In the genomic region with DNA sequence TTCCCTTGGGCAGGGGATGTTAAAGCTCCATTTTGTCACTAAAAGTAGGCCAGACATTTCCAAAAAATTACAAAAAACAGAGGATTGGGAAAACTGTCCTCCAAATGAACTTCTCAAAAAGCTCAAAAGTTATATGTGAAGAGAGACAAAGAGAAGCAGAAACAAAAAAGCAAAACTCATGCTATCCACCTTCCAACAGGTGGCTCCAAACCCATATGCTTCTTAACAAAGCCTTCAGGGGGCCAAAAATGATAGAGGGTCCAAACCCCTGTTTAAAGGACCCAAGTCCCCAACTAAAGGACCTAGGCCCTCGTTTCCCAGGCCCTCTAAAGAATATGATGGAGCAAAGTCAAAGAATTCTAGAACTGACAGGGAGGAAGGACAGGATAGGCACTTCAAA, we compare ENCODE assay signal across 1 cellular context.
TF ChIP-seq lines count a peak whose summit lies in the region.

No MANE protein-coding gene starts in this region.

TF ChIP-seq in GM23338, 12 proteins besides CTCF, POLR2A, EP300 and RAD21:
- TF ChIP-seq, protein P1, sequence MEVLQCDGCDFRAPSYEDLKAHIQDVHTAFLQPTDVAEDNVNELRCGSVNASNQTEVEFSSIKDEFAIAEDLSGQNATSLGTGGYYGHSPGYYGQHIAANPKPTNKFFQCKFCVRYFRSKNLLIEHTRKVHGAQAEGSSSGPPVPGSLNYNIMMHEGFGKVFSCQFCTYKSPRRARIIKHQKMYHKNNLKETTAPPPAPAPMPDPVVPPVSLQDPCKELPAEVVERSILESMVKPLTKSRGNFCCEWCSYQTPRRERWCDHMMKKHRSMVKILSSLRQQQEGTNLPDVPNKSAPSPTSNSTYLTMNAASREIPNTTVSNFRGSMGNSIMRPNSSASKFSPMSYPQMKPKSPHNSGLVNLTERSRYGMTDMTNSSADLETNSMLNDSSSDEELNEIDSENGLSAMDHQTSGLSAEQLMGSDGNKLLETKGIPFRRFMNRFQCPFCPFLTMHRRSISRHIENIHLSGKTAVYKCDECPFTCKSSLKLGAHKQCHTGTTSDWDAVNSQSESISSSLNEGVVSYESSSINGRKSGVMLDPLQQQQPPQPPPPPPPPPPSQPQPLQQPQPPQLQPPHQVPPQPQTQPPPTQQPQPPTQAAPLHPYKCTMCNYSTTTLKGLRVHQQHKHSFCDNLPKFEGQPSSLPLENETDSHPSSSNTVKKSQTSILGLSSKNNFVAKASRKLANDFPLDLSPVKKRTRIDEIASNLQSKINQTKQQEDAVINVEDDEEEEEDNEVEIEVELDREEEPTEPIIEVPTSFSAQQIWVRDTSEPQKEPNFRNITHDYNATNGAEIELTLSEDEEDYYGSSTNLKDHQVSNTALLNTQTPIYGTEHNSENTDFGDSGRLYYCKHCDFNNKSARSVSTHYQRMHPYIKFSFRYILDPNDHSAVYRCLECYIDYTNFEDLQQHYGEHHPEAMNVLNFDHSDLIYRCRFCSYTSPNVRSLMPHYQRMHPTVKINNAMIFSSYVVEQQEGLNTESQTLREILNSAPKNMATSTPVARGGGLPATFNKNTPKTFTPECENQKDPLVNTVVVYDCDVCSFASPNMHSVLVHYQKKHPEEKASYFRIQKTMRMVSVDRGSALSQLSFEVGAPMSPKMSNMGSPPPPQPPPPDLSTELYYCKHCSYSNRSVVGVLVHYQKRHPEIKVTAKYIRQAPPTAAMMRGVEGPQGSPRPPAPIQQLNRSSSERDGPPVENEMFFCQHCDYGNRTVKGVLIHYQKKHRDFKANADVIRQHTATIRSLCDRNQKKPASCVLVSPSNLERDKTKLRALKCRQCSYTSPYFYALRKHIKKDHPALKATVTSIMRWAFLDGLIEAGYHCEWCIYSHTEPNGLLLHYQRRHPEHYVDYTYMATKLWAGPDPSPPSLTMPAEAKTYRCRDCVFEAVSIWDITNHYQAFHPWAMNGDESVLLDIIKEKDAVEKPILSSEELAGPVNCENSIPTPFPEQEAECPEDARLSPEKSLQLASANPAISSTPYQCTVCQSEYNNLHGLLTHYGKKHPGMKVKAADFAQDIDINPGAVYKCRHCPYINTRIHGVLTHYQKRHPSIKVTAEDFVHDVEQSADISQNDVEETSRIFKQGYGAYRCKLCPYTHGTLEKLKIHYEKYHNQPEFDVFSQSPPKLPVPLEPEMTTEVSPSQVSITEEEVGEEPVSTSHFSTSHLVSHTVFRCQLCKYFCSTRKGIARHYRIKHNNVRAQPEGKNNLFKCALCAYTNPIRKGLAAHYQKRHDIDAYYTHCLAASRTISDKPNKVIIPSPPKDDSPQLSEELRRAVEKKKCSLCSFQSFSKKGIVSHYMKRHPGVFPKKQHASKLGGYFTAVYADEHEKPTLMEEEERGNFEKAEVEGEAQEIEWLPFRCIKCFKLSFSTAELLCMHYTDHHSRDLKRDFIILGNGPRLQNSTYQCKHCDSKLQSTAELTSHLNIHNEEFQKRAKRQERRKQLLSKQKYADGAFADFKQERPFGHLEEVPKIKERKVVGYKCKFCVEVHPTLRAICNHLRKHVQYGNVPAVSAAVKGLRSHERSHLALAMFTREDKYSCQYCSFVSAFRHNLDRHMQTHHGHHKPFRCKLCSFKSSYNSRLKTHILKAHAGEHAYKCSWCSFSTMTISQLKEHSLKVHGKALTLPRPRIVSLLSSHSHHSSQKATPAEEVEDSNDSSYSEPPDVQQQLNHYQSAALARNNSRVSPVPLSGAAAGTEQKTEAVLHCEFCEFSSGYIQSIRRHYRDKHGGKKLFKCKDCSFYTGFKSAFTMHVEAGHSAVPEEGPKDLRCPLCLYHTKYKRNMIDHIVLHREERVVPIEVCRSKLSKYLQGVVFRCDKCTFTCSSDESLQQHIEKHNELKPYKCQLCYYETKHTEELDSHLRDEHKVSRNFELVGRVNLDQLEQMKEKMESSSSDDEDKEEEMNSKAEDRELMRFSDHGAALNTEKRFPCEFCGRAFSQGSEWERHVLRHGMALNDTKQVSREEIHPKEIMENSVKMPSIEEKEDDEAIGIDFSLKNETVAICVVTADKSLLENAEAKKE (CRISPR knock-in tag; IDR thresholded peaks at IDR 0.05), result no peak
- no peak for TF ChIP-seq CREB1 (CRISPR knock-in tag; IDR thresholded peaks at IDR 0.05; ENCODE audit: low read depth)
- no peak for TF ChIP-seq ZNF114 (CRISPR knock-in tag; IDR thresholded peaks at IDR 0.05)
- TF ChIP-seq, protein P2, sequence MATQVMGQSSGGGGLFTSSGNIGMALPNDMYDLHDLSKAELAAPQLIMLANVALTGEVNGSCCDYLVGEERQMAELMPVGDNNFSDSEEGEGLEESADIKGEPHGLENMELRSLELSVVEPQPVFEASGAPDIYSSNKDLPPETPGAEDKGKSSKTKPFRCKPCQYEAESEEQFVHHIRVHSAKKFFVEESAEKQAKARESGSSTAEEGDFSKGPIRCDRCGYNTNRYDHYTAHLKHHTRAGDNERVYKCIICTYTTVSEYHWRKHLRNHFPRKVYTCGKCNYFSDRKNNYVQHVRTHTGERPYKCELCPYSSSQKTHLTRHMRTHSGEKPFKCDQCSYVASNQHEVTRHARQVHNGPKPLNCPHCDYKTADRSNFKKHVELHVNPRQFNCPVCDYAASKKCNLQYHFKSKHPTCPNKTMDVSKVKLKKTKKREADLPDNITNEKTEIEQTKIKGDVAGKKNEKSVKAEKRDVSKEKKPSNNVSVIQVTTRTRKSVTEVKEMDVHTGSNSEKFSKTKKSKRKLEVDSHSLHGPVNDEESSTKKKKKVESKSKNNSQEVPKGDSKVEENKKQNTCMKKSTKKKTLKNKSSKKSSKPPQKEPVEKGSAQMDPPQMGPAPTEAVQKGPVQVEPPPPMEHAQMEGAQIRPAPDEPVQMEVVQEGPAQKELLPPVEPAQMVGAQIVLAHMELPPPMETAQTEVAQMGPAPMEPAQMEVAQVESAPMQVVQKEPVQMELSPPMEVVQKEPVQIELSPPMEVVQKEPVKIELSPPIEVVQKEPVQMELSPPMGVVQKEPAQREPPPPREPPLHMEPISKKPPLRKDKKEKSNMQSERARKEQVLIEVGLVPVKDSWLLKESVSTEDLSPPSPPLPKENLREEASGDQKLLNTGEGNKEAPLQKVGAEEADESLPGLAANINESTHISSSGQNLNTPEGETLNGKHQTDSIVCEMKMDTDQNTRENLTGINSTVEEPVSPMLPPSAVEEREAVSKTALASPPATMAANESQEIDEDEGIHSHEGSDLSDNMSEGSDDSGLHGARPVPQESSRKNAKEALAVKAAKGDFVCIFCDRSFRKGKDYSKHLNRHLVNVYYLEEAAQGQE (IDR thresholded peaks at IDR 0.05; ENCODE audit: unreplicated experiment), result no peak
- no peak for TF ChIP-seq POLR2AphosphoS5 (IDR thresholded peaks at IDR 0.05; ENCODE audit: low read depth)
- no peak for TF ChIP-seq EZH2phosphoT487 (IDR thresholded peaks at IDR 0.05; ENCODE audit: unreplicated experiment)
- TF ChIP-seq, protein P3, sequence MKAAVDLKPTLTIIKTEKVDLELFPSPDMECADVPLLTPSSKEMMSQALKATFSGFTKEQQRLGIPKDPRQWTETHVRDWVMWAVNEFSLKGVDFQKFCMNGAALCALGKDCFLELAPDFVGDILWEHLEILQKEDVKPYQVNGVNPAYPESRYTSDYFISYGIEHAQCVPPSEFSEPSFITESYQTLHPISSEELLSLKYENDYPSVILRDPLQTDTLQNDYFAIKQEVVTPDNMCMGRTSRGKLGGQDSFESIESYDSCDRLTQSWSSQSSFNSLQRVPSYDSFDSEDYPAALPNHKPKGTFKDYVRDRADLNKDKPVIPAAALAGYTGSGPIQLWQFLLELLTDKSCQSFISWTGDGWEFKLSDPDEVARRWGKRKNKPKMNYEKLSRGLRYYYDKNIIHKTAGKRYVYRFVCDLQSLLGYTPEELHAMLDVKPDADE (IDR thresholded peaks at IDR 0.05), result no peak
- TF ChIP-seq EZH2 (IDR thresholded peaks at IDR 0.05; ENCODE audit: low read depth, unreplicated experiment), result no peak
- TF ChIP-seq ZNF331 (CRISPR knock-in tag; IDR thresholded peaks at IDR 0.05; ENCODE audit: low read depth), result no peak
- TF ChIP-seq JUNB (IDR thresholded peaks at IDR 0.05; ENCODE audit: unreplicated experiment), result no peak
- TF ChIP-seq STAT1 (IDR thresholded peaks at IDR 0.05; ENCODE audit: unreplicated experiment), result no peak
- no peak for TF ChIP-seq NANOG (IDR thresholded peaks at IDR 0.05; ENCODE audit: borderline replicate concordance)
TF ChIP-seq in GM23338: peak in this region for 0.
